ENCODE assay signal across 19 cellular contexts in the genomic region with DNA sequence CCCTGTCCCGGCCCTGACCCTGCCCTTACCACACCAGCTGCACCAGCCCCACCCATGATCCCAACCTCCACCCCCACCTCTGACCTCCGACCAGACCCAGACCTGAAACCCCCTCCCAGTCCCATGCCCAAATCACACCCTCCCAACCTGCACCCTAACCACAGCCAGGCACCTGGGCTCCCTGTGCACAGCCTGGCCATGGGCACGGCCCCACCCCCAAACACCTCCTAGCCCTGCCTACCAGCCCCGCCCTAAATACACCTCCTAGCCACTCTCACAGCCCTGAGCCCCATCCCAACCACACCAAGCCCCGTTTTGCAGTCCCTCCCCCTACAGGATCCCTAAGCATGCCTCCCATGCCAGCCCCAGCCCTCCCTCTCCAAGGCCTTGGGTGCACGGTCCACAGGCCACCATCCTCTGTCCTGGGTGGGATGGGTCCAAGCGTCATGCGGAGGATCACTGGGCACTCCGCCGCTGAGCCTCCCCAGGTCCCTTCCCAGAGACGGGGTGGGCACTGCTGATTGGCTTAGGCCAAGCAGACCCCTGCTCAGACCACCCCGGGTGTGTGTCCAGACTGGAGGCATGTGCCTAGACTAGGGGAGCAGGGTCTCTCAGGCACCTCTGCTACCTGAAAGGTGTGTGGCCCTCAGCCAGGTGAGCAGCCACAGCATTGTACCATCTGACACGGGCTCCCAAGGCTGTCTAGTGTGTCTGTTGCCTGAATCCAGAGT. TPM values are rescaled to one million over a fixed set of nuclear protein-coding genes. Genes with fewer than 3 reads are reported as not detected.
DNase-seq lines count a peak whose midpoint lies in the region; ATAC-seq, FAIRE-seq and TF ChIP-seq lines count a peak whose summit lies in the region.
"Had no signal": no experiment of that assay in that cellular context is flagged by ENCODE, and none has a peak within 500 bp of the region (broad histone marks: within the 10 kb centered on the region; RNA-seq: fewer than 3 reads in every experiment).

No MANE protein-coding gene starts in this region.

- H3K23ac ChIP-seq in H1 (ENCODE audit: insufficient read length) = no peak overlapping the region

- H4K20me1 ChIP-seq in H1 (replicated peaks in 1 of 2; ENCODE audit: control insufficient read depth in 1 of 2, insufficient read depth in 2 of 2, low read length in 2 of 2) (peaks cover 0 to 2% of the 10 kb centered on the region in 2 experiments), osteoblast (ENCODE audit: insufficient read depth, low read length) (no peaks in the 10 kb centered on the region)

- peak overlapping the region; percentile 32; the same call in 1 of the 2 replicates for H3K18ac ChIP-seq in H1 (ENCODE audit: extremely low read depth, low read length)

- TF ChIP-seq EP300 in H1 (IDR thresholded peaks at IDR 0.05; ENCODE audit: borderline replicate concordance in 1 of 2, low read depth in 2 of 2, low read length in 2 of 2) = no peak

- H3K4ac ChIP-seq in H1 (replicated peaks; ENCODE audit: insufficient read length, low read depth, low read length) = no peak overlapping the region

- no peak overlapping the region for H3K9ac ChIP-seq in H1 (replicated peaks in 1 of 4; ENCODE audit: extremely low read depth in 1 of 4, low read depth in 3 of 4, low read length in 3 of 4)

- H3K36me3 ChIP-seq in H1 (ENCODE audit: control insufficient read depth in 2 of 4, insufficient read depth in 4 of 4, low read length in 3 of 4) (no peaks in the 10 kb centered on the region), osteoblast (ENCODE audit: insufficient read depth, low read length) (no peaks in the 10 kb centered on the region)
- H3K36me3 ChIP-seq: HAP-1 had no signal

- H3K27ac ChIP-seq in H1 (ENCODE audit: low read depth, low read length) = no peak overlapping the region
- no peak overlapping the region for H3K27ac ChIP-seq in osteoblast (ENCODE audit: low read depth, low read length)
- no peak overlapping the region for H3K27ac ChIP-seq in CD4-positive, alpha-beta T cell (ENCODE audit: low read depth, low read length)

- no peak overlapping the region for H2AFZ ChIP-seq in H1 (ENCODE audit: low read length)
- H2AFZ ChIP-seq in osteoblast (ENCODE audit: low read length) = no peak overlapping the region

- no peak overlapping the region for H2BK15ac ChIP-seq in H1 (ENCODE audit: low read length)

- TF ChIP-seq CTCF in H1 (IDR thresholded peaks at IDR 0.05; ENCODE audit: control extremely low read depth in 1 of 3, insufficient read depth in 1 of 3, low read depth in 1 of 3, low read length in 3 of 3) = no peak
- TF ChIP-seq CTCF in osteoblast (IDR thresholded peaks at IDR 0.05; ENCODE audit: extremely low read depth, low read depth, low read length) = no peak
- TF ChIP-seq CTCF in type B pancreatic cell (conservative IDR thresholded peaks at IDR 0.05) = no peak
- no peak for TF ChIP-seq CTCF in CD4-positive, alpha-beta T cell (IDR thresholded peaks at IDR 0.05)
- TF ChIP-seq CTCF in foreskin fibroblast (IDR thresholded peaks at IDR 0.05; ENCODE audit: low read depth, low read length) = no peak

- no peaks in the 10 kb centered on the region; a peak in 2 of 7 replicates for H3K4me1 ChIP-seq in H1 (replicated peaks in 1 of 4; ENCODE audit: control insufficient read depth in 3 of 4, insufficient read depth in 4 of 4, low read length in 3 of 4)
- H3K4me1 ChIP-seq in osteoblast (ENCODE audit: insufficient read depth, low read length) = no peaks in the 10 kb centered on the region
- H3K4me1 ChIP-seq: HAP-1 had no signal

- TF ChIP-seq POLR2A in H1 (IDR thresholded peaks at IDR 0.05; ENCODE audit: control extremely low read depth in 1 of 2, low read depth in 2 of 2, low read length in 2 of 2) = no peak

- H3K4me3 ChIP-seq in H1 (ENCODE audit: extremely low read depth in 1 of 4, insufficient read depth in 2 of 4, low read depth in 3 of 4, low read length in 4 of 4) (no peak overlapping the region), osteoblast (ENCODE audit: insufficient read depth, low read length) (no peak overlapping the region), foreskin fibroblast (ENCODE audit: low read depth in 1 of 2, low read length in 2 of 2) (no peak overlapping the region)
- H3K4me3 ChIP-seq: HAP-1 had no signal

- H3K27me3 ChIP-seq in H1 (replicated peaks in 1 of 4; ENCODE audit: control insufficient read depth in 3 of 4, extremely low read depth in 1 of 4, insufficient read depth in 3 of 4, low read length in 3 of 4) (no peaks in the 10 kb centered on the region), osteoblast (ENCODE audit: insufficient read depth, low read length) (peaks cover 6% of the 10 kb centered on the region)
- no peaks in the 10 kb centered on the region for H3K27me3 ChIP-seq in CD4-positive, alpha-beta T cell (ENCODE audit: control insufficient read depth, insufficient read depth, low read length)

- H3K79me1 ChIP-seq in H1 (ENCODE audit: low read depth, low read length) = no peaks in the 10 kb centered on the region

- H3K4me2 ChIP-seq in H1 (ENCODE audit: insufficient read depth in 1 of 2, low read depth in 2 of 2, low read length in 2 of 2) (no peak overlapping the region), osteoblast (ENCODE audit: insufficient read depth, low read length) (no peak overlapping the region)

- H3K9me3 ChIP-seq in H1 (ENCODE audit: insufficient read depth in 2 of 2, low read depth in 1 of 2, low read length in 1 of 2) = no peaks in the 10 kb centered on the region
- H3K9me3 ChIP-seq in osteoblast (ENCODE audit: low read depth, low read length) = no peaks in the 10 kb centered on the region
- peaks cover 8% of the 10 kb centered on the region for H3K9me3 ChIP-seq in CD4-positive, alpha-beta T cell (ENCODE audit: control insufficient read depth, low read length)
- H3K9me3 ChIP-seq: HAP-1 had no signal

- no peak overlapping the region for H2BK20ac ChIP-seq in H1 (ENCODE audit: low read length)

- no peaks in the 10 kb centered on the region for H3K4me1 Mint-ChIP-seq in activated CD4-positive, alpha-beta T cell treated with anti-CD3 and anti-CD28 coated beads, Interleukin-2, amount 10 ng/mL, durations not matched to agents 7 days and 5 days
- no peaks in the 10 kb centered on the region for H3K4me1 Mint-ChIP-seq in activated CD4-positive, alpha-beta T cell treated with anti-CD3 and anti-CD28 coated beads, Interleukin-2, amount 10 ng/mL, durations not matched to agents 24 days and 14 days
- no peaks in the 10 kb centered on the region for H3K4me1 Mint-ChIP-seq in type B pancreatic cell (ENCODE audit: unreplicated experiment)
- H3K4me1 Mint-ChIP-seq in CD4-positive, alpha-beta T cell (ENCODE audit: low read depth) = no peaks in the 10 kb centered on the region
- H3K4me1 Mint-ChIP-seq: IgD-negative memory B cell had no signal

- H2BK120ac ChIP-seq in H1 (replicated peaks; ENCODE audit: low read depth, low read length) = no peak overlapping the region

- intact Hi-C loops in activated CD4-positive, alpha-beta T cell treated with anti-CD3 and anti-CD28 coated beads, Interleukin-2, amount 10 ng/mL, durations not matched to agents 24 days and 14 days (cut with micrococcal nuclease) = no loop called here
- intact Hi-C loops in CD4-positive, alpha-beta T cell (cut with DNase I, micrococcal nuclease) = no loop called here

- H3K23me2 ChIP-seq in H1 (ENCODE audit: low read depth, low read length) = peaks cover 6% of the 10 kb centered on the region; the same call in 1 of the 2 replicates

- no peak overlapping the region for H3K14ac ChIP-seq in H1 (ENCODE audit: insufficient read length)

- H2BK12ac ChIP-seq in H1 (ENCODE audit: low read depth, low read length) = no peak overlapping the region

- no peak overlapping the region for H3K4me3 Mint-ChIP-seq in activated CD4-positive, alpha-beta T cell treated with anti-CD3 and anti-CD28 coated beads, Interleukin-2, amount 10 ng/mL, durations not matched to agents 7 days and 5 days
- no peak overlapping the region for H3K4me3 Mint-ChIP-seq in activated CD4-positive, alpha-beta T cell treated with anti-CD3 and anti-CD28 coated beads, Interleukin-2, amount 10 ng/mL, durations not matched to agents 24 days and 14 days
- H3K4me3 Mint-ChIP-seq in type B pancreatic cell = no peak overlapping the region
- H3K4me3 Mint-ChIP-seq in CD4-positive, alpha-beta T cell = no peak overlapping the region
- H3K4me3 Mint-ChIP-seq: IgD-negative memory B cell had no signal

- CTCF ChIA-PET in activated CD4-positive, alpha-beta T cell treated with anti-CD3 and anti-CD28 coated beads, Interleukin-2, amount 10 ng/mL, durations not matched to agents 7 days and 5 days (lab: Charles Lee) = no interaction called here
- CTCF ChIA-PET in H1 (lab: Charles Lee; ENCODE audit: partially characterized antibody) = no interaction called here
- CTCF ChIA-PET in CD4-positive, alpha-beta T cell (lab: Charles Lee) = no interaction called here

- WGBS in H1 (ENCODE audit: extremely low coverage in 1 of 2, insufficient coverage in 1 of 2, insufficient read length in 1 of 2, insufficient replicate concordance in 2 of 2, low coverage in 1 of 2, low lambda C conversion rate in 2 of 2, missing lambda C conversion rate in 1 of 2), 2 experiments = 82% methylated on average over 11 of the region's 13 CpGs; no CpG with 5 or more reads in 1 of the 2 experiments

- H3K79me2 ChIP-seq in H1 (ENCODE audit: control insufficient read depth in 1 of 2, insufficient read depth in 2 of 2, low read length in 2 of 2) (no peaks in the 10 kb centered on the region), osteoblast (ENCODE audit: insufficient read depth, low read length) (no peaks in the 10 kb centered on the region)

- no peak overlapping the region for H4K5ac ChIP-seq in H1 (ENCODE audit: insufficient read length, low read depth, low read length)

- ATAC-seq in CD4-positive, alpha-beta T cell (ENCODE audit: poor library complexity) = no peak

- peaks cover 4% of the 10 kb centered on the region for H3K27me3 Mint-ChIP-seq in activated CD4-positive, alpha-beta T cell treated with anti-CD3 and anti-CD28 coated beads, Interleukin-2, amount 10 ng/mL, durations not matched to agents 7 days and 5 days
- peaks cover 12% of the 10 kb centered on the region for H3K27me3 Mint-ChIP-seq in activated CD4-positive, alpha-beta T cell treated with anti-CD3 and anti-CD28 coated beads, Interleukin-2, amount 10 ng/mL, durations not matched to agents 24 days and 14 days
- peaks cover 16% of the 10 kb centered on the region for H3K27me3 Mint-ChIP-seq in type B pancreatic cell
- H3K27me3 Mint-ChIP-seq in CD4-positive, alpha-beta T cell = peaks cover 6% of the 10 kb centered on the region

- no peak for DNase-seq in activated CD4-positive, alpha-beta T cell treated with anti-CD3 and anti-CD28 coated beads, Interleukin-2, amount 10 ng/mL, durations not matched to agents 7 days and 5 days
- no peak for DNase-seq in activated CD4-positive, alpha-beta T cell treated with anti-CD3 and anti-CD28 coated beads, Interleukin-2, amount 10 ng/mL, durations not matched to agents 24 days and 14 days
- DNase-seq in H1 (ENCODE audit: low read depth in 1 of 2, low spot score in 2 of 2) (no peak), osteoblast (ENCODE audit: insufficient read length, low spot score, missing footprints) (peak; percentile 55), type B pancreatic cell (ENCODE audit: extremely low spot score, unreplicated experiment) (no peak), NCI-H345 treated with DMSO at 0.1 percent for 48 hours (lab: John Stamatoyannopoulos, UW; ENCODE audit: unreplicated experiment) (no peak), foreskin fibroblast (no peak)
- no peak for DNase-seq in CD4-positive, alpha-beta T cell
- DNase-seq: 8988T, COR-L47, DMS 273 treated with DMSO at 0.1 percent for 48 hours, GDM1, Karpas-422, NCI-H1417 treated with DMSO at 0.1 percent for 48 hours, NCI-H187 treated with DMSO at 0.1 percent for 48 hours, NCI-H226, NCI-H524 treated with DMSO at 0.1 percent for 48 hours had no signal

- POLR2A ChIA-PET in activated CD4-positive, alpha-beta T cell treated with anti-CD3 and anti-CD28 coated beads, Interleukin-2, amount 10 ng/mL, durations not matched to agents 7 days and 5 days (lab: Charles Lee) = no interaction called here
- POLR2A ChIA-PET in H1 (lab: Charles Lee; ENCODE audit: partially characterized antibody) = no interaction called here
- POLR2A ChIA-PET in CD4-positive, alpha-beta T cell (lab: Charles Lee) = interaction anchor here (1.0 kb wide), 1 partner anchor 29 kb away, joined by 3 read pairs; no protein-coding TSS in a partner anchor

- H3K27ac Mint-ChIP-seq in activated CD4-positive, alpha-beta T cell treated with anti-CD3 and anti-CD28 coated beads, Interleukin-2, amount 10 ng/mL, durations not matched to agents 7 days and 5 days = peak overlapping the region; percentile 15
- H3K27ac Mint-ChIP-seq in activated CD4-positive, alpha-beta T cell treated with anti-CD3 and anti-CD28 coated beads, Interleukin-2, amount 10 ng/mL, durations not matched to agents 24 days and 14 days = no peak overlapping the region
- no peak overlapping the region for H3K27ac Mint-ChIP-seq in type B pancreatic cell
- H3K27ac Mint-ChIP-seq in CD4-positive, alpha-beta T cell = no peak overlapping the region
- H3K27ac Mint-ChIP-seq: IgD-negative memory B cell had no signal

- no peak overlapping the region for H2AK5ac ChIP-seq in H1 (ENCODE audit: low read depth, low read length)

- H4K8ac ChIP-seq in H1 (ENCODE audit: extremely low read depth, insufficient read depth, low read length) = peak overlapping the region; percentile 45; the same call in 1 of the 2 replicates

- no peak overlapping the region for H3K56ac ChIP-seq in H1 (replicated peaks; ENCODE audit: insufficient read length, low read depth, low read length)

- peaks cover 11% of the 10 kb centered on the region for H3K9me3 Mint-ChIP-seq in activated CD4-positive, alpha-beta T cell treated with anti-CD3 and anti-CD28 coated beads, Interleukin-2, amount 10 ng/mL, durations not matched to agents 7 days and 5 days
- peaks cover 17% of the 10 kb centered on the region for H3K9me3 Mint-ChIP-seq in activated CD4-positive, alpha-beta T cell treated with anti-CD3 and anti-CD28 coated beads, Interleukin-2, amount 10 ng/mL, durations not matched to agents 24 days and 14 days
- peaks cover 4% of the 10 kb centered on the region for H3K9me3 Mint-ChIP-seq in type B pancreatic cell
- peaks cover 2% of the 10 kb centered on the region for H3K9me3 Mint-ChIP-seq in CD4-positive, alpha-beta T cell

- TF ChIP-seq RAD21 in H1 (IDR thresholded peaks at IDR 0.05 in 1 of 2, conservative IDR thresholded peaks at IDR 0.05 in 1 of 2; ENCODE audit: low read depth in 2 of 2, low read length in 2 of 2) = no peak

- no peak overlapping the region for H2BK5ac ChIP-seq in H1 (ENCODE audit: low read depth, low read length)

- no peak for FAIRE-seq in H1 (lab: Jason Lieb, UNC)

- H3K36me3 Mint-ChIP-seq in activated CD4-positive, alpha-beta T cell treated with anti-CD3 and anti-CD28 coated beads, Interleukin-2, amount 10 ng/mL, durations not matched to agents 7 days and 5 days (ENCODE audit: low read depth) = no peaks in the 10 kb centered on the region
- H3K36me3 Mint-ChIP-seq in activated CD4-positive, alpha-beta T cell treated with anti-CD3 and anti-CD28 coated beads, Interleukin-2, amount 10 ng/mL, durations not matched to agents 24 days and 14 days (ENCODE audit: low read depth) = peaks cover 2% of the 10 kb centered on the region
- no peaks in the 10 kb centered on the region for H3K36me3 Mint-ChIP-seq in type B pancreatic cell
- no peaks in the 10 kb centered on the region for H3K36me3 Mint-ChIP-seq in CD4-positive, alpha-beta T cell (ENCODE audit: low read depth)
- H3K36me3 Mint-ChIP-seq: IgD-negative memory B cell had no signal

- no peak overlapping the region for H4K91ac ChIP-seq in H1 (replicated peaks; ENCODE audit: insufficient read length, low read length)

RNA-seq across cellular contexts. Expression of a gene that starts 30.1 kb away (rescaled TPM):
- total RNA-seq in activated CD4-positive, alpha-beta T cell treated with anti-CD3 and anti-CD28 coated beads, Interleukin-2, amount 10 ng/mL, durations not matched to agents 7 days and 5 days = 10 to 100 TPM; 69.3 to 71.2 TPM
- 114 and 121 TPM in 2 replicates for total RNA-seq in activated CD4-positive, alpha-beta T cell treated with anti-CD3 and anti-CD28 coated beads, Interleukin-2, amount 10 ng/mL, durations not matched to agents 24 days and 14 days
- 40.0 and 44.7 TPM in 2 replicates for total RNA-seq in H1 (2021; fragmentation: NEBNext Ultra II Directional; extraction: Animal tissue kit (Norgen Biotek cat#: 25700))
- 58.4 and 68.1 TPM in 2 replicates for polyA plus RNA-seq in H1 (2011; rRNA removed)
- 47.8 TPM for polyA plus RNA-seq in H1 (2011; cell fraction: cytosol; rRNA removed)
- 41.8 TPM for polyA plus RNA-seq in H1 (2011; cell fraction: nucleus; rRNA removed)
- polyA plus RNA-seq in H1 (2012, experiment 1 of 2) = 32.4 to 45.3 TPM (median 36.5 TPM) in 4 replicates
- 27.0 TPM for polyA plus RNA-seq in H1 (2012, experiment 2 of 2)
- polyA plus RNA-seq in H1 (2013, experiment 1 of 2) = 102 TPM
- polyA plus RNA-seq in H1 (2013, experiment 2 of 2) = 129 TPM
- polyA minus RNA-seq in H1 (2011; rRNA and poly(A)+ RNA removed) = 42.3 and 43.0 TPM in 2 replicates
- polyA minus RNA-seq in H1 (2011; cell fraction: cytosol; rRNA and poly(A)+ RNA removed) = 48.4 TPM
- 47.7 TPM for polyA minus RNA-seq in H1 (2011; cell fraction: nucleus; rRNA and poly(A)+ RNA removed)
- total RNA-seq in osteoblast = 835 and 847 TPM in 2 replicates
- 38.2 and 55.2 TPM in 2 replicates for total RNA-seq in type B pancreatic cell (ENCODE audit: low replicate concordance)
- total RNA-seq in CD4-positive, alpha-beta T cell = 10 to 100 TPM; 58.1 to 60.9 TPM
